Comparison of ENCODE assay signal across 8 cellular contexts in the genomic region with DNA sequence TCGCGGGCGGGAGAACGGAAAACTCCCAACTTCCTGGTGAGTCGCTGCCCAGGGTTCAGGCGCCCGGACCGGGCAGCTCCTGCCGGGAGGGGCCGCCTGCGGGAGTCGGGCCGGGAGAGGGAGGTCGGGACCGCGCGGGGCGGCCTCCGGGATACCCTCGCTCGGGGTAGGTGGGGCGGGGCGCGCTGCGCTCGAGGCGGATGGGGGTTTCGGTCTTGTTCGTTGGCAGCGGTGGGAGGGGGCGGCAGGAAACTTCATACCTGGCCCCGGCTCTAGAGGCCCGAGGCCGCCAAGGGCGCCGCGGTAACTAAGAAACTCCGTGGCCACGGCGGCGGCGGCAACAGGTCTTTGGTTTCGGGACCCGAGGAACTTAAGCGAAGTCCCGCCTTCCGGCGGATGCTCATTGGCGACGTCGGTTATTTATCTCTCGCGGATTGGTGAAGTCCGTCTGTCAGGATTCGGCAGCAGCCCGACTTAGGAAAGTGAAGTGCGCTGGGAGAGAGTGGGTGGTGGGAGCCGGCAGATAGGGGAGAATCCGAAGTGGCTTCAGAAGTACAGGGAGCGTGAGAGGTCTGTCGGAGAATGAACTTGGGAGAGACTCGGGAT. TPM values are rescaled to one million over a fixed set of nuclear protein-coding genes. Genes with fewer than 3 reads are reported as not detected.
A peak's percentile ranks its signal among the peaks of the same experiment; 100 is the strongest.
DNase-seq lines count a peak whose midpoint lies in the region; ATAC-seq and TF ChIP-seq lines count a peak whose summit lies in the region.

No MANE protein-coding gene starts in this region.

- peaks cover 6% of the 10 kb centered on the region; the same call in 1 of the 2 replicates for H4K20me1 ChIP-seq in IMR-90 (ENCODE audit: insufficient read depth, low read length)

- peak overlapping the region; percentile 67 to 90; a peak in 2 of 4 replicates for H4K8ac ChIP-seq in IMR-90 (ENCODE audit: low read depth in 2 of 2, low read length in 2 of 2)

- H3K23ac ChIP-seq in IMR-90 (ENCODE audit: low read depth, low read length), result peak overlapping the region; percentile 98

- H3K27me3 ChIP-seq in IMR-90 (ENCODE audit: control insufficient read depth, insufficient read depth, low read length), result no peaks in the 10 kb centered on the region

- no TSS peak for BruUV-seq in IMR-90 (replicated peaks; lab: Mats Ljungman, UMichigan)

- CTCF ChIA-PET in IMR-90 (lab: Yijun Ruan, JAX), result interaction anchor here (0.6 kb wide), 1 partner anchor 29 kb away, joined by 4 read pairs; no protein-coding TSS in a partner anchor

- dilution Hi-C loops in IMR-90 (cut with HindIII; ENCODE audit: low sequenced_read_pairs, unreplicated experiment), result no loop called here

- H3K27ac ChIP-seq in IMR-90 (ENCODE audit: insufficient read depth, low read length), result peak overlapping the region; percentile 93

- H2BK5ac ChIP-seq in IMR-90 (ENCODE audit: low read depth, low read length, poor library complexity, severe bottlenecking), result peak overlapping the region; percentile 87

- H2AK9ac ChIP-seq in IMR-90 (replicated peaks; ENCODE audit: low read depth, low read length, poor library complexity), result peak overlapping the region; percentile 92

- H3K9me1 ChIP-seq in IMR-90 (ENCODE audit: insufficient read depth, low read length), result 0 out of 2 replicates have a peak, but pooled peaks cover under 1% of the 10 kb centered on the region

- TF ChIP-seq POLR2A in IMR-90 (IDR thresholded peaks at IDR 0.05; ENCODE audit: low read depth, low read length), result no peak; the same call in 1 of the 2 replicates

- peak overlapping the region; percentile 85 for H4K91ac ChIP-seq in IMR-90 (ENCODE audit: insufficient read depth, low read depth, low read length)

- H2BK15ac ChIP-seq in IMR-90 (ENCODE audit: low read depth, low read length), result peak overlapping the region; percentile 74; the same call in 1 of the 3 replicates

- H3K79me1 ChIP-seq in IMR-90 (ENCODE audit: low read depth in 1 of 2, low read length in 2 of 2), result peaks cover 0 to 28% of the 10 kb centered on the region in 2 experiments; a peak in 2 of 4 replicates

- peak overlapping the region; percentile 95 for H2AFZ ChIP-seq in IMR-90 (replicated peaks; ENCODE audit: low read length, poor library complexity)

- H3K9ac ChIP-seq in IMR-90 (ENCODE audit: low read depth, low read length), result peak overlapping the region; percentile 99

- POLR2A ChIA-PET in IMR-90 (lab: Charles Lee; ENCODE audit: unreplicated experiment), result interaction anchor here (0.6 kb wide), 1 partner anchor 430 kb away, joined by 7 read pairs; no protein-coding TSS in a partner anchor

- no peaks in the 10 kb centered on the region for H3K9me3 ChIP-seq in IMR-90 (ENCODE audit: control insufficient read depth, insufficient read depth, low read length)

- ATAC-seq in GM21529 (IDR thresholded peaks at IDR 0.05; ENCODE audit: unreplicated experiment), result peak; percentile 48
- ATAC-seq in IMR-90 (ENCODE audit: low read depth), result peak; percentile 62

- peak overlapping the region; percentile 81 for H3K18ac ChIP-seq in IMR-90 (ENCODE audit: low read depth, low read length)

- peaks cover 6% of the 10 kb centered on the region for H3K4me1 ChIP-seq in IMR-90 (ENCODE audit: control insufficient read depth, insufficient read depth, low read length)

- peak overlapping the region; percentile 85 for H3K56ac ChIP-seq in IMR-90 (ENCODE audit: extremely low read depth, insufficient read depth, low read length)

- H3K4me2 ChIP-seq in IMR-90 (ENCODE audit: low read depth, low read length), result peak overlapping the region; percentile 96

- H2AK5ac ChIP-seq in IMR-90 (ENCODE audit: low read depth, low read length), result peak overlapping the region; percentile 97

- H4K5ac ChIP-seq in IMR-90 (ENCODE audit: low read depth, low read length), result peak overlapping the region; percentile 81

- no peak for TF ChIP-seq RAD21 in IMR-90 (IDR thresholded peaks at IDR 0.05; ENCODE audit: low read length)

- H2BK120ac ChIP-seq in IMR-90 (ENCODE audit: low read depth, low read length), result peak overlapping the region; percentile 45

- TF ChIP-seq CTCF in IMR-90 (conservative IDR thresholded peaks at IDR 0.05; ENCODE audit: low read depth, low read length), result no peak
- no peak for TF ChIP-seq CTCF in epithelial cell of proximal tubule (conservative IDR thresholded peaks at IDR 0.05; ENCODE audit: low read depth, low read length)

- H3K4me3 ChIP-seq in IMR-90 (ENCODE audit: insufficient read depth, low read depth, low read length) (peak overlapping the region; percentile 77), epithelial cell of proximal tubule (ENCODE audit: low read depth, low read length) (peak overlapping the region; percentile 84)

- peak overlapping the region; percentile 79 for H3K14ac ChIP-seq in IMR-90 (replicated peaks; ENCODE audit: low read depth, low read length)

- H3K36me3 ChIP-seq in IMR-90 (ENCODE audit: control insufficient read depth, insufficient read depth, low read length), result no peaks in the 10 kb centered on the region

- 1% methylated on average over 20 of the region's 62 CpGs; no CpG with 5 or more reads in 1 of the 2 experiments for WGBS in IMR-90 (ENCODE audit: extremely low coverage in 2 of 2, insufficient read length in 1 of 2), 2 experiments

- in situ Hi-C loops in IMR-90 (cut with MboI; ENCODE audit: low sequenced_read_pairs), result no loop called here

- DNase-seq in DMS 273 (lab: John Stamatoyannopoulos, UW; ENCODE audit: unreplicated experiment) (peak; percentile 97), IMR-90 (peak; percentile 97), OCI-M1 (lab: John Stamatoyannopoulos, UW) (peak; percentile 96), epithelial cell of proximal tubule (ENCODE audit: low read depth) (peak; percentile 52), mucosa of gallbladder (ENCODE audit: low spot score) (peak; percentile 90)
- DNase-seq in activated T-cell treated with anti-CD3 and anti-CD28 coated beads, Interleukin-2, amount 50 U/mL, for 1 hour, result peak; percentile 81
- DNase-seq in stimulated activated CD8-positive, alpha-beta memory T cell treated with anti-CD3 and anti-CD28 coated beads, Interleukin-4, amount 100 ng/mL, for 24 hours (ENCODE audit: low read depth), result peak; percentile 72

- peak overlapping the region; percentile 87 for H3K4ac ChIP-seq in IMR-90 (ENCODE audit: low read depth, low read length)

- H2BK20ac ChIP-seq in IMR-90 (ENCODE audit: low read depth, low read length), result 0 out of 2 replicates have a peak overlapping the region, but pooled peaks have one; percentile 11

- intact Hi-C loops in IMR-90 (cut with micrococcal nuclease), result loop anchor here (2.0 to 5.0 kb wide), 4 partner anchors 100 to 539 kb away; a partner anchor contains a TSS

TF ChIP-seq in IMR-90, 13 proteins besides CTCF, POLR2A, EP300 and RAD21:
- peak; percentile 6 for TF ChIP-seq RCOR1 (IDR thresholded peaks at IDR 0.05; ENCODE audit: insufficient replicate concordance, low read length)
- TF ChIP-seq RFX5 (IDR thresholded peaks at IDR 0.05; ENCODE audit: low read depth, low read length), result no peak
- no peak for TF ChIP-seq MAFK (IDR thresholded peaks at IDR 0.05; ENCODE audit: low read depth, low read length)
- TF ChIP-seq MXI1 (IDR thresholded peaks at IDR 0.05; ENCODE audit: borderline replicate concordance, low read depth, low read length), result no peak
- TF ChIP-seq BHLHE40 (IDR thresholded peaks at IDR 0.05; ENCODE audit: low read depth, low read length), result no peak
- no peak for TF ChIP-seq SMC3 (IDR thresholded peaks at IDR 0.05; ENCODE audit: low read depth, low read length)
- TF ChIP-seq CEBPB (IDR thresholded peaks at IDR 0.05; ENCODE audit: low read depth, low read length), result no peak
- no peak for TF ChIP-seq CHD1 (IDR thresholded peaks at IDR 0.05; ENCODE audit: low read depth, low read length)
- TF ChIP-seq FOS (IDR thresholded peaks at IDR 0.05; ENCODE audit: low read depth, low read length), result peak; percentile 18; the same call in 1 of the 2 replicates
TF ChIP-seq in IMR-90: peak in this region for 2.

RNA-seq across cellular contexts. Expression of a gene that starts 0.5 kb away (rescaled TPM):
- 297 and 467 TPM in 2 replicates for total RNA-seq in IMR-90 (2012; rRNA removed)
- polyA plus RNA-seq in IMR-90 (2012; rRNA removed), result 82.8 and 89.0 TPM in 2 replicates
- polyA plus RNA-seq in IMR-90 (2012; cell fraction: cytosol; rRNA removed), result 23.2 and 34.7 TPM in 2 replicates
- 11.9 and 86.4 TPM in 2 replicates for polyA plus RNA-seq in IMR-90 (2012; cell fraction: nucleus; rRNA removed; ENCODE audit: low replicate concordance)
- 20.5 and 34.5 TPM in 2 replicates for total RNA-seq in epithelial cell of proximal tubule
- total RNA-seq in mucosa of gallbladder, result 73.8 TPM

Comparison
In these comparisons a context has a peak if more than half of its experiments do, and no peak if none do; other contexts are left out.
1. Peak in every context shown above with its lines: DNase-seq, ATAC-seq, H3K4me3 ChIP-seq and H3K27ac ChIP-seq.